Comparison of ENCODE assay signal across 6 cellular contexts in the genomic region with DNA sequence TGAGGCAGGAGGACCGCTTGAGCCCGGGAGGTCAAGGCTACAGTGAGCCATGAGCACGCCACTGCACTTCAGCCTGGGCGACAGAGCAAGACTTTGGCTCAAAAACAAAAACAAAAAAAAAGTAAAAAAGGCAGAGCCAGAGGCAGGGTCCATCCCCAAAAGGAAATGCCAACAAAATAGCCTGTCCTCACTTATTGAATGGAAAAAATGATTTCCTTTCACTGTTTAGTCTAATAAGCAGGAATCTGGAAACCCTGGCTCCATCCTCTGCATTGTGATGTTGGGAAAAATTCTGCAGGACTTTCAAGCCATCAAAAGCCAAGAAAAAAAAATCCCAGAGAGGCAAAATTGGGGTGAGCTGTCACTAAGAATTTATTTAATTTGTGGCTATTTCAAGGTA. TPM values are rescaled to one million over a fixed set of nuclear protein-coding genes. Genes with fewer than 3 reads are reported as not detected.
"Had no signal": no experiment of that assay in that cellular context is flagged by ENCODE, and none has a peak within 500 bp of the region (broad histone marks: within the 10 kb centered on the region; RNA-seq: fewer than 3 reads in every experiment).

No MANE protein-coding gene starts in this region.

- DNase-seq: GM23248, GOT3, H7, HFFc6, IMR-90 had no signal

RNA-seq across cellular contexts. Expression of a gene that starts 23.2 kb away (rescaled TPM):
- total RNA-seq: GM23248, HFFc6, HT-29, IMR-90 had no signal

RNA-seq across cellular contexts. Expression of a gene that starts 33.2 kb away (rescaled TPM):
- total RNA-seq: GM23248, IMR-90 had no signal
